10 cellular contexts compared by ENCODE assay signal in genomic region chrX:134377537-134377936, GRCh38. TPM values are rescaled to one million over a fixed set of nuclear protein-coding genes. Genes with fewer than 3 reads are reported as not detected.
DNase-seq lines count a peak whose midpoint lies in the region; ATAC-seq, FAIRE-seq and TF ChIP-seq lines count a peak whose summit lies in the region.
"Had no signal": no experiment of that assay in that cellular context is flagged by ENCODE, and none has a peak within 500 bp of the region (broad histone marks: within the 10 kb centered on the region; RNA-seq: fewer than 3 reads in every experiment).

No MANE protein-coding gene starts in this region.

- ATAC-seq in HG02678 (IDR thresholded peaks at IDR 0.05; ENCODE audit: unreplicated experiment) (peak; percentile 24), pancreas (peak in 3 of 4 donors; percentile 29 to 46 (median 29))
- ATAC-seq: CD8-positive, alpha-beta T cell; naive thymus-derived CD8-positive, alpha-beta T cell had no signal

- 25 to 34% methylated on average over 5 of the region's 5 CpGs for whole genome bisulfite sequencing in pancreas, 2 donors

- H3K4me1 ChIP-seq in pancreas = peaks cover 0 to 6% (median 0%) of the 10 kb centered on the region in 3 donors

- peak overlapping the region in 1 of 4 donors; percentile 94 for H3K27ac ChIP-seq in pancreas

- no peaks in the 10 kb centered on the region for H3K36me3 ChIP-seq in pancreas

- no peak overlapping the region for H3K4me3 ChIP-seq in pancreas

- H3K27me3 ChIP-seq in pancreas = peaks cover 0 to 12% (median 2%) of the 10 kb centered on the region in 4 donors

- intact Hi-C loops in pancreas (cut with DNase I) = no loop called here

- no peak for TF ChIP-seq CTCF in pancreas (IDR thresholded peaks at IDR 0.05)

- H3K9me3 ChIP-seq in pancreas = no peaks in the 10 kb centered on the region

- DNase-seq in NCI-H1417 (lab: John Stamatoyannopoulos, UW) (peak in 2 of 3 experiments; percentile 3 to 51), NCI-H1417 treated with DMSO at 0.1 percent for 48 hours (lab: John Stamatoyannopoulos, UW) (no peak), NCI-H526 (lab: John Stamatoyannopoulos, UW) (peak; percentile 16 to 59), amniotic epithelial cell (ENCODE audit: low read depth) (peak; percentile 63), pancreas (peak in 2 of 6 donors; percentile 9 to 20), DMS79 (lab: John Stamatoyannopoulos, UW) (no peak)
- no peak for DNase-seq in effector CD4-positive, alpha-beta T cell

- FAIRE-seq in pancreas (lab: Jason Lieb, UNC) = no peak

RNA-seq across cellular contexts. Expression of gene PHF6, which starts 4.4 kb away (rescaled TPM):
- 10 to 100 TPM in 2 of 6 donors, 1 to 10 TPM in 4; 4.7 to 12.4 (median 8.5) TPM for total RNA-seq in pancreas
- polyA plus RNA-seq in pancreas = 1 to 10 TPM; 2.4 to 5.2 TPM

Comparison
In these comparisons a context has a peak if more than half of its experiments do, and no peak if none do; other contexts are left out.
1. DNase-seq: peak in NCI-H1417 (2 of 3), NCI-H526 (2 of 2) and amniotic epithelial cell (single experiment); none in NCI-H1417 treated with DMSO at 0.1 percent for 48 hours (single experiment), DMS79 (single experiment) and effector CD4-positive, alpha-beta T cell (single experiment).